ENCODE assay signal across 12 cellular contexts in genomic region chrX:42944381-42944998, GRCh38.
A peak's percentile ranks its signal among the peaks of the same experiment; 100 is the strongest.
DNase-seq lines count a peak whose midpoint lies in the region; ATAC-seq, FAIRE-seq and TF ChIP-seq lines count a peak whose summit lies in the region.
"Had no signal": no experiment of that assay in that cellular context is flagged by ENCODE, and none has a peak within 500 bp of the region (broad histone marks: within the 10 kb centered on the region; RNA-seq: fewer than 3 reads in every experiment).

No MANE protein-coding gene starts in this region.

- H3K4me1 Mint-ChIP-seq in activated B cell treated with CpG ODN at 0.5 μM for 24 hours (peaks cover 80% of the 10 kb centered on the region), neural progenitor cell (no peaks in the 10 kb centered on the region)

- intact Hi-C loops in activated B cell treated with CpG ODN at 0.5 μM for 24 hours (cut with micrococcal nuclease) (loop anchor here (1.0 to 10.0 kb wide), 6 partner anchors 11 to 1612 kb away; partner anchors contain the start of genes CASK and DDX3X), kidney (cut with DNase I) (no loop called here)

- no peaks in the 10 kb centered on the region for H3F3A ChIP-seq in neural progenitor cell (ENCODE audit: low read depth)

- H3K27me3 ChIP-seq in neural progenitor cell: no peaks in the 10 kb centered on the region

- no peak overlapping the region for H3K4me3 ChIP-seq in neural progenitor cell
- H3K4me3 ChIP-seq in kidney (ENCODE audit: low read length in 2 of 2): no peak overlapping the region

- no peak overlapping the region for H3K4me3 Mint-ChIP-seq in activated B cell treated with CpG ODN at 0.5 μM for 24 hours
- H3K4me3 Mint-ChIP-seq in neural progenitor cell: no peak overlapping the region

- no peaks in the 10 kb centered on the region for H3K36me3 ChIP-seq in neural progenitor cell
- H3K36me3 ChIP-seq in kidney (ENCODE audit: control insufficient read depth in 1 of 2, insufficient read depth in 2 of 2, low read length in 2 of 2): no peaks in the 10 kb centered on the region

- H3K79me2 ChIP-seq in neural progenitor cell (ENCODE audit: low read depth): no peaks in the 10 kb centered on the region

- H3K27ac ChIP-seq in neural progenitor cell (no peak overlapping the region), kidney (ENCODE audit: low read depth in 2 of 2, low read length in 2 of 2) (no peak overlapping the region)

- POLR2A ChIA-PET in activated B cell treated with CpG ODN at 0.5 μM for 24 hours (lab: Charles Lee): interaction anchor here (0.9 to 1.1 kb wide), 2 partner anchors 10 to 12 kb away, joined by 3 read pairs; no protein-coding TSS in a partner anchor

- H3K27ac Mint-ChIP-seq in activated B cell treated with CpG ODN at 0.5 μM for 24 hours (peak overlapping the region; percentile 93), neural progenitor cell (no peak overlapping the region)

- no peak overlapping the region for H3K4me2 ChIP-seq in neural progenitor cell

- H3K9ac ChIP-seq in neural progenitor cell: no peak overlapping the region
- no peak overlapping the region for H3K9ac ChIP-seq in kidney (ENCODE audit: low read length in 2 of 2)

- TF ChIP-seq CTCF in activated B cell treated with CpG ODN at 0.5 μM for 24 hours (IDR thresholded peaks at IDR 0.05) (no peak), neural progenitor cell (IDR thresholded peaks at IDR 0.05) (no peak), kidney (IDR thresholded peaks at IDR 0.05; ENCODE audit: borderline replicate concordance, extremely low read depth, insufficient read depth) (no peak)

- no peaks in the 10 kb centered on the region for H3K9me3 Mint-ChIP-seq in activated B cell treated with CpG ODN at 0.5 μM for 24 hours
- no peaks in the 10 kb centered on the region for H3K9me3 Mint-ChIP-seq in neural progenitor cell

- CTCF ChIA-PET in activated B cell treated with CpG ODN at 0.5 μM for 24 hours (lab: Charles Lee): no interaction called here

- no peaks in the 10 kb centered on the region for H4K20me1 ChIP-seq in neural progenitor cell (ENCODE audit: low read depth)

- H3K36me3 Mint-ChIP-seq in activated B cell treated with CpG ODN at 0.5 μM for 24 hours (ENCODE audit: low read depth) (peaks cover 5% of the 10 kb centered on the region), neural progenitor cell (no peaks in the 10 kb centered on the region)

- ATAC-seq in HG03159 (IDR thresholded peaks at IDR 0.05; ENCODE audit: unreplicated experiment) (peak; percentile 3), activated B cell treated with CpG ODN at 0.5 μM for 24 hours (ENCODE audit: low read depth) (peak; percentile 7), GM21717 (IDR thresholded peaks at IDR 0.05; ENCODE audit: unreplicated experiment) (no peak)

- H2AFZ ChIP-seq in neural progenitor cell (replicated peaks): peak overlapping the region; percentile 57

- H3K4me1 ChIP-seq in neural progenitor cell (peaks cover 16% of the 10 kb centered on the region), kidney (ENCODE audit: control insufficient read depth in 1 of 2, insufficient read depth in 1 of 2, low read depth in 1 of 2, low read length in 2 of 2) (no peaks in the 10 kb centered on the region)

- no peak for FAIRE-seq in kidney (lab: Jason Lieb, UNC)

- no peaks in the 10 kb centered on the region for H3K9me3 ChIP-seq in neural progenitor cell (ENCODE audit: low read depth)
- no peaks in the 10 kb centered on the region for H3K9me3 ChIP-seq in kidney (ENCODE audit: control insufficient read depth in 1 of 2, low read length in 2 of 2)

- H3K27me3 Mint-ChIP-seq in activated B cell treated with CpG ODN at 0.5 μM for 24 hours (no peaks in the 10 kb centered on the region), neural progenitor cell (ENCODE audit: insufficient read depth, low read depth) (peaks cover 3% of the 10 kb centered on the region)

- DNase-seq in NOMO-1 treated with DMSO at 0.1 percent for 48 hours (lab: John Stamatoyannopoulos, UW; ENCODE audit: unreplicated experiment): peak; percentile 24
- no peak for DNase-seq in NOMO-1 treated with dmso at 0.1 percent for 144 hours (lab: John Stamatoyannopoulos, UW; ENCODE audit: unreplicated experiment)
- no peak for DNase-seq in activated B cell treated with CpG ODN at 0.5 μM for 24 hours
- DNase-seq in neural progenitor cell (ENCODE audit: low spot score): no peak
- DNase-seq in OCI-M2 (lab: John Stamatoyannopoulos, UW; ENCODE audit: unreplicated experiment): no peak
- no peak for DNase-seq in kidney
- DNase-seq: 8988T, foreskin fibroblast, kidney glomerular epithelial cell, NCI-H2107 had no signal
